In genomic region chr7:30254248-30254647, GRCh38 we compare ENCODE assay signal across 16 cellular contexts. TPM values are rescaled to one million over a fixed set of nuclear protein-coding genes. Genes with fewer than 3 reads are reported as not detected.
DNase-seq lines count a peak whose midpoint lies in the region; ATAC-seq and TF ChIP-seq lines count a peak whose summit lies in the region.
"Had no signal": no experiment of that assay in that cellular context is flagged by ENCODE, and none has a peak within 500 bp of the region (broad histone marks: within the 10 kb centered on the region; RNA-seq: fewer than 3 reads in every experiment).

No MANE protein-coding gene starts in this region.

- 47 to 67% (median 63%) methylated on average over 5 of the region's 5 CpGs for WGBS in stomach, 5 donors
- WGBS in esophagus muscularis mucosa = 89% methylated on average over 5 of the region's 5 CpGs

- no TSS peak for BruUV-seq in Calu3 (replicated peaks; lab: Mats Ljungman, UMichigan)

- peaks cover 1% of the 10 kb centered on the region for H3K27me3 Mint-ChIP-seq in Calu3 (ENCODE audit: unreplicated experiment)
- peaks cover 10% of the 10 kb centered on the region for H3K27me3 Mint-ChIP-seq in brain
- H3K27me3 Mint-ChIP-seq in activated T-helper 2 cell treated with anti-CD3 and anti-CD28 coated beads, Interferon-gamma antibody, Interleukin-2, Interleukin-4, amounts not matched to agents 10 μg/mL and 5 μg/mL and 100 μg/mL, durations not matched to agents 14 hours and 24 hours and 36 hours (ENCODE audit: low read depth) = no peaks in the 10 kb centered on the region
- H3K27me3 Mint-ChIP-seq: CD4-positive, alpha-beta memory T cell had no signal

- H3K27ac ChIP-seq in left lung = no peak overlapping the region
- H3K27ac ChIP-seq in stomach = peak overlapping the region; percentile 54 to 75 (median 74)
- H3K27ac ChIP-seq in esophagus muscularis mucosa (replicated peaks in 1 of 4) = no peak overlapping the region
- H3K27ac ChIP-seq: BLaER1, SJCRH30 had no signal

- H3K4me3 Mint-ChIP-seq in Calu3 (ENCODE audit: low read depth, unreplicated experiment) = peak overlapping the region; percentile 59
- H3K4me3 Mint-ChIP-seq in brain = no peak overlapping the region
- H3K4me3 Mint-ChIP-seq in activated T-helper 2 cell treated with anti-CD3 and anti-CD28 coated beads, Interferon-gamma antibody, Interleukin-2, Interleukin-4, amounts not matched to agents 10 μg/mL and 5 μg/mL and 100 μg/mL, durations not matched to agents 14 hours and 24 hours and 36 hours (ENCODE audit: low read depth) = no peak overlapping the region
- H3K4me3 Mint-ChIP-seq: CD4-positive, alpha-beta memory T cell; HFFc6 had no signal

- H3K4me1 ChIP-seq in left lung (peaks cover 4 to 34% of the 10 kb centered on the region in 2 donors), stomach (peaks cover 26 to 60% (median 37%) of the 10 kb centered on the region in 4 donors), esophagus muscularis mucosa (peaks cover 20 to 34% (median 25%) of the 10 kb centered on the region in 4 donors)
- H3K4me1 ChIP-seq: BLaER1 had no signal

- peak; percentile 57 for ATAC-seq in left lung

- intact Hi-C loops in Calu3 (cut with micrococcal nuclease; ENCODE audit: unreplicated experiment) = loop anchor here (10.0 kb wide), 1 partner anchor 89 kb away; no protein-coding TSS in a partner anchor
- intact Hi-C loops in left lung (cut with DNase I) = no loop called here
- intact Hi-C loops in stomach (cut with DNase I; ENCODE audit: low total_unique reads) = no loop called here
- intact Hi-C loops in activated T-helper 2 cell treated with anti-CD3 and anti-CD28 coated beads, Interferon-gamma antibody, Interleukin-2, Interleukin-4, amounts not matched to agents 10 μg/mL and 5 μg/mL and 100 μg/mL, durations not matched to agents 14 hours and 24 hours and 36 hours (cut with micrococcal nuclease) = no loop called here
- intact Hi-C loops in esophagus muscularis mucosa (cut with DNase I) = no loop called here

- DNase-seq in Calu3 (no peak), left lung (no peak), stomach (no peak), NCI-H146 treated with DMSO at 0.1 percent for 48 hours (lab: John Stamatoyannopoulos, UW; ENCODE audit: unreplicated experiment) (no peak), esophagus muscularis mucosa (ENCODE audit: extremely low spot score) (no peak), NCI-H2107 treated with DMSO at 0.1 percent for 48 hours (lab: John Stamatoyannopoulos, UW; ENCODE audit: unreplicated experiment) (no peak)
- DNase-seq in activated T-helper 2 cell treated with anti-CD3 and anti-CD28 coated beads, Interferon-gamma antibody, Interleukin-2, Interleukin-4, amounts not matched to agents 10 μg/mL and 5 μg/mL and 100 μg/mL, durations not matched to agents 14 hours and 24 hours and 36 hours (ENCODE audit: low spot score) = no peak
- DNase-seq: CD4-positive, alpha-beta memory T cell; HFFc6; IMR-90; NCI-H1930; NCI-H345; NCI-H524 treated with DMSO at 0.1 percent for 48 hours; SJCRH30 had no signal

- H3K4me1 Mint-ChIP-seq in Calu3 (ENCODE audit: low read depth, unreplicated experiment) (peaks cover 47% of the 10 kb centered on the region), brain (peaks cover 57% of the 10 kb centered on the region)
- H3K4me1 Mint-ChIP-seq in activated T-helper 2 cell treated with anti-CD3 and anti-CD28 coated beads, Interferon-gamma antibody, Interleukin-2, Interleukin-4, amounts not matched to agents 10 μg/mL and 5 μg/mL and 100 μg/mL, durations not matched to agents 14 hours and 24 hours and 36 hours (ENCODE audit: low read depth) = peaks cover 13% of the 10 kb centered on the region

- no peaks in the 10 kb centered on the region for H3K9me3 ChIP-seq in left lung
- H3K9me3 ChIP-seq in stomach = no peaks in the 10 kb centered on the region
- no peaks in the 10 kb centered on the region for H3K9me3 ChIP-seq in esophagus muscularis mucosa
- H3K9me3 ChIP-seq: SJCRH30 had no signal

- H3K4me3 ChIP-seq in left lung = no peak overlapping the region
- H3K4me3 ChIP-seq in stomach = no peak overlapping the region
- no peak overlapping the region for H3K4me3 ChIP-seq in esophagus muscularis mucosa
- H3K4me3 ChIP-seq: BLaER1, SJCRH30 had no signal

- no peaks in the 10 kb centered on the region for H3K9me3 Mint-ChIP-seq in Calu3 (ENCODE audit: low read depth, unreplicated experiment)
- no peaks in the 10 kb centered on the region for H3K9me3 Mint-ChIP-seq in brain
- H3K9me3 Mint-ChIP-seq in activated T-helper 2 cell treated with anti-CD3 and anti-CD28 coated beads, Interferon-gamma antibody, Interleukin-2, Interleukin-4, amounts not matched to agents 10 μg/mL and 5 μg/mL and 100 μg/mL, durations not matched to agents 14 hours and 24 hours and 36 hours = no peaks in the 10 kb centered on the region
- H3K9me3 Mint-ChIP-seq: HFFc6 had no signal

- H3K36me3 Mint-ChIP-seq in Calu3 (ENCODE audit: insufficient read depth, unreplicated experiment) = no peaks in the 10 kb centered on the region
- H3K36me3 Mint-ChIP-seq in brain = no peaks in the 10 kb centered on the region
- no peaks in the 10 kb centered on the region for H3K36me3 Mint-ChIP-seq in activated T-helper 2 cell treated with anti-CD3 and anti-CD28 coated beads, Interferon-gamma antibody, Interleukin-2, Interleukin-4, amounts not matched to agents 10 μg/mL and 5 μg/mL and 100 μg/mL, durations not matched to agents 14 hours and 24 hours and 36 hours (ENCODE audit: low read depth)

- CTCF ChIA-PET in Calu3 (lab: Charles Lee) = interaction anchor here (1.0 to 1.5 kb wide), 5 partner anchors 14 to 120 kb away, joined by 3 to 12 read pairs (median 7); no protein-coding TSS in a partner anchor

- no peaks in the 10 kb centered on the region for H3K36me3 ChIP-seq in left lung
- no peaks in the 10 kb centered on the region for H3K36me3 ChIP-seq in stomach
- no peaks in the 10 kb centered on the region for H3K36me3 ChIP-seq in esophagus muscularis mucosa
- H3K36me3 ChIP-seq: BLaER1, SJCRH30 had no signal

- H3K27ac Mint-ChIP-seq in Calu3 (ENCODE audit: unreplicated experiment) (no peak overlapping the region), brain (peak overlapping the region in 3 of 5 experiments; percentile 95 to 98 (median 96))
- H3K27ac Mint-ChIP-seq in activated T-helper 2 cell treated with anti-CD3 and anti-CD28 coated beads, Interferon-gamma antibody, Interleukin-2, Interleukin-4, amounts not matched to agents 10 μg/mL and 5 μg/mL and 100 μg/mL, durations not matched to agents 14 hours and 24 hours and 36 hours = no peak overlapping the region
- H3K27ac Mint-ChIP-seq: HFFc6 had no signal

- H3K27me3 ChIP-seq in left lung (no peaks in the 10 kb centered on the region), stomach (no peaks in the 10 kb centered on the region), esophagus muscularis mucosa (no peaks in the 10 kb centered on the region)
- H3K27me3 ChIP-seq: BLaER1, SJCRH30 had no signal

- TF ChIP-seq EP300 in stomach (IDR thresholded peaks at IDR 0.05) (no peak), esophagus muscularis mucosa (IDR thresholded peaks at IDR 0.05) (no peak)

- TF ChIP-seq POLR2A in stomach (IDR thresholded peaks at IDR 0.05) = no peak
- TF ChIP-seq POLR2A in esophagus muscularis mucosa (IDR thresholded peaks at IDR 0.05; ENCODE audit: low read depth) = no peak

- TF ChIP-seq CTCF in Calu3 (IDR thresholded peaks at IDR 0.05; ENCODE audit: unreplicated experiment) (no peak), brain (conservative IDR thresholded peaks at IDR 0.05) (no peak), left lung (IDR thresholded peaks at IDR 0.05) (no peak), stomach (IDR thresholded peaks at IDR 0.05) (no peak), esophagus muscularis mucosa (IDR thresholded peaks at IDR 0.05) (no peak)

RNA-seq across cellular contexts. Expression of gene ZNRF2, which starts 30.1 kb away (rescaled TPM):
- total RNA-seq in Calu3 (2022) = 25.8 and 28.3 TPM in 2 replicates
- 7.9 TPM for polyA plus RNA-seq in brain (ENCODE audit: insufficient read depth, low read depth, low replicate concordance)
- 10 to 100 TPM; 18.3 to 19.5 TPM for total RNA-seq in left lung
- total RNA-seq in stomach = 100 to 1,000 TPM in 1 of 5 donors, 10 to 100 TPM in 4; 23.3 to 209 (median 29.0) TPM
- 10 to 100 TPM in 2 of 3 donors, 1 to 10 TPM in 1; 5.4 to 13.9 (median 10.3) TPM for polyA plus RNA-seq in stomach
- total RNA-seq in activated T-helper 2 cell treated with anti-CD3 and anti-CD28 coated beads, Interferon-gamma antibody, Interleukin-2, Interleukin-4, amounts not matched to agents 10 μg/mL and 5 μg/mL and 100 μg/mL, durations not matched to agents 14 hours and 24 hours and 36 hours = 10.2 and 10.4 TPM in 2 replicates
- total RNA-seq in esophagus muscularis mucosa = 10 to 100 TPM; 16.9 to 23.5 (median 20.2) TPM

Comparison
In these comparisons a context has a peak if more than half of its experiments do, and no peak if none do; other contexts are left out.
1. H3K27ac Mint-ChIP-seq: peak in brain (3 of 5); none in Calu3 (single experiment) and activated T-helper 2 cell treated with anti-CD3 and anti-CD28 coated beads, Interferon-gamma antibody, Interleukin-2, Interleukin-4, amounts not matched to agents 10 μg/mL and 5 μg/mL and 100 μg/mL, durations not matched to agents 14 hours and 24 hours and 36 hours (single experiment).
2. H3K27ac ChIP-seq: peak in stomach (5 of 5); none in left lung (0 of 2) and esophagus muscularis mucosa (0 of 4).